In the genomic region with DNA sequence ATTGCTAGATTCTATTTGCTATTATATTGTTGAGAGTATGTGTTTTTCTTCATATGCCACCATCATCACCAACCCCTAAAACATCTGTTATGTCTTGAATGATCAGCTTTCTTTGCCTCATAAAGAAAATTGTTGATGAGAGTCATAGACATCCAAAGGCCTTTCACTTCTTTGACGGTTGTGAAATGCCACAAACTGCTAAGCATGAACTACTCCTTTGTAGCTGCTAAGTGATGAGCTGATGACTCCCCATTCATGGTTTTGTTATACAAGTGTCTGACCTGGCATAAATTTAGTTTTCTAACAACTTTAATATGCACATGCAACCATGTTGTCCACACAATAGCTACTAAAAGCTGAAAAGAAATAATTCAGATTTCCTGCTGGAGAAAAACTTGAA, we compare ENCODE assay signal across 8 cellular contexts. TPM values are rescaled to one million over a fixed set of nuclear protein-coding genes. Genes with fewer than 3 reads are reported as not detected.
DNase-seq lines count a peak whose midpoint lies in the region; ATAC-seq, FAIRE-seq and TF ChIP-seq lines count a peak whose summit lies in the region.

No MANE protein-coding gene starts in this region.

- TF ChIP-seq RAD21 in IMR-90 (IDR thresholded peaks at IDR 0.05; ENCODE audit: low read length) = no peak
- TF ChIP-seq RAD21 in K562 (CRISPR knock-in tag; conservative IDR thresholded peaks at IDR 0.05 in 1 of 2, IDR thresholded peaks at IDR 0.05 in 1 of 2) = no peak

- H4K20me1 ChIP-seq in IMR-90 (ENCODE audit: insufficient read depth, low read length) (no peaks in the 10 kb centered on the region), K562 (replicated peaks; ENCODE audit: control insufficient read depth, insufficient read depth, low read length) (no peaks in the 10 kb centered on the region)

- no peak overlapping the region for H4K5ac ChIP-seq in IMR-90 (ENCODE audit: low read depth, low read length)

- no peak overlapping the region for H2AK5ac ChIP-seq in IMR-90 (ENCODE audit: low read depth, low read length)

- ATAC-seq in IMR-90 (ENCODE audit: low read depth) = no peak
- ATAC-seq in K562 = no peak
- no peak for ATAC-seq in naive thymus-derived CD8-positive, alpha-beta T cell

- H4K91ac ChIP-seq in IMR-90 (ENCODE audit: insufficient read depth, low read depth, low read length) = no peak overlapping the region

- POLR2A ChIA-PET in IMR-90 (lab: Charles Lee; ENCODE audit: unreplicated experiment) = interaction anchor here (0.7 kb wide), 1 partner anchor 705 kb away, joined by 3 read pairs; no protein-coding TSS in a partner anchor
- POLR2A ChIA-PET in K562 (lab: Yijun Ruan, JAX) = interaction anchor here (0.7 to 2.6 kb wide), 10 partner anchors 8 to 55 kb away, joined by 3 to 11 read pairs (median 6); a partner anchor contains a TSS
- POLR2A ChIA-PET in naive thymus-derived CD8-positive, alpha-beta T cell (lab: Charles Lee) = interaction anchor here (0.8 to 1.9 kb wide), 4 partner anchors 10 to 1184 kb away, joined by 3 to 6 read pairs (median 3); no protein-coding TSS in a partner anchor

- H3K27me3 ChIP-seq in IMR-90 (ENCODE audit: control insufficient read depth, insufficient read depth, low read length) (peaks cover 2% of the 10 kb centered on the region), K562 (ENCODE audit: control insufficient read depth in 2 of 2, insufficient read depth in 2 of 2, low read length in 2 of 2) (no peaks in the 10 kb centered on the region)

- H3K9me3 ChIP-seq in IMR-90 (ENCODE audit: control insufficient read depth, insufficient read depth, low read length) (no peaks in the 10 kb centered on the region), K562 (replicated peaks; ENCODE audit: control insufficient read depth, insufficient read depth, low read depth, low read length) (no peaks in the 10 kb centered on the region)

- H2BK5ac ChIP-seq in IMR-90 (ENCODE audit: low read depth, low read length, poor library complexity, severe bottlenecking) = no peak overlapping the region

- no peaks in the 10 kb centered on the region for H3K4me1 ChIP-seq in IMR-90 (ENCODE audit: control insufficient read depth, insufficient read depth, low read length)
- peaks cover 0 to 13% of the 10 kb centered on the region in 2 experiments; a peak in 3 of 5 replicates for H3K4me1 ChIP-seq in K562 (replicated peaks in 1 of 2; ENCODE audit: control insufficient read depth in 2 of 2, insufficient read depth in 2 of 2, low read length in 2 of 2)

- no peak overlapping the region for H3K56ac ChIP-seq in IMR-90 (ENCODE audit: extremely low read depth, insufficient read depth, low read length)

- H3K36me3 Mint-ChIP-seq in naive thymus-derived CD8-positive, alpha-beta T cell = peaks cover 0 to 21% (median 0%) of the 10 kb centered on the region in 3 donors

- H3K9me1 ChIP-seq in IMR-90 (ENCODE audit: insufficient read depth, low read length) (no peaks in the 10 kb centered on the region; the same call in 1 of the 2 replicates), K562 (ENCODE audit: control insufficient read depth, insufficient read depth, low read length) (no peaks in the 10 kb centered on the region)

- in situ Hi-C loops in IMR-90 (cut with MboI; ENCODE audit: low sequenced_read_pairs) = no loop called here
- in situ Hi-C loops in K562 (cut with MboI) = loop anchor here (25.0 kb wide), 1 partner anchor 1184 kb away; a partner anchor contains a TSS
- in situ Hi-C loops in GM13977 (cut with MboI; ENCODE audit: low pct_unique_long_range_greater_than_20kb, low sequenced_read_pairs, unreplicated experiment) = no loop called here

- H3K36me3 ChIP-seq in IMR-90 (ENCODE audit: control insufficient read depth, insufficient read depth, low read length) = peaks cover 4% of the 10 kb centered on the region
- peaks cover 28% of the 10 kb centered on the region for H3K36me3 ChIP-seq in K562 (ENCODE audit: control insufficient read depth, insufficient read depth, low read length)

- H3K14ac ChIP-seq in IMR-90 (replicated peaks; ENCODE audit: low read depth, low read length) = no peak overlapping the region

- H3K4me2 ChIP-seq in IMR-90 (ENCODE audit: low read depth, low read length) = no peak overlapping the region
- peak overlapping the region; percentile 73 for H3K4me2 ChIP-seq in K562 (ENCODE audit: insufficient read depth, low read length)

- H4K8ac ChIP-seq in IMR-90 (ENCODE audit: low read depth in 2 of 2, low read length in 2 of 2) = peak overlapping the region in 1 of 2 experiments; percentile 36; a peak in 2 of 4 replicates

- peaks cover 6 to 19% of the 10 kb centered on the region in 2 experiments; a peak in 3 of 4 replicates for H3K79me1 ChIP-seq in IMR-90 (ENCODE audit: low read depth in 1 of 2, low read length in 2 of 2)

- WGBS in IMR-90 (ENCODE audit: extremely low coverage in 2 of 2, insufficient read length in 1 of 2), 2 experiments = 20% methylated on average over 1 of the region's 1 CpG; no CpG with 5 or more reads in 1 of the 2 experiments
- 0% methylated on average over 1 of the region's 1 CpG for WGBS in K562 (ENCODE audit: insufficient coverage, low coverage, missing lambda C conversion rate)

- H2AFZ ChIP-seq in IMR-90 (replicated peaks; ENCODE audit: low read length, poor library complexity) = no peak overlapping the region
- H2AFZ ChIP-seq in K562 (ENCODE audit: low read depth, low read length) = peak overlapping the region; percentile 98

- DNase-seq in IMR-90 (no peak), K562 (ENCODE audit: extremely low read depth in 1 of 4, low spot score in 3 of 4) (no peak), caudate nucleus (lab: John Stamatoyannopoulos, UW) (no peak), GM13977 (ENCODE audit: low spot score) (no peak), NCI-H2081 treated with DMSO at 0.1 percent for 48 hours (lab: John Stamatoyannopoulos, UW) (no peak)
- DNase-seq in naive thymus-derived CD8-positive, alpha-beta T cell = peak in 1 of 10 donors; percentile 3
- no peak for DNase-seq in effector CD4-positive, alpha-beta T cell

- H3K27ac ChIP-seq in 22Rv1 (peak overlapping the region; percentile 86; the same call in 1 of the 2 replicates), IMR-90 (ENCODE audit: insufficient read depth, low read length) (no peak overlapping the region), K562 (ENCODE audit: extremely low read depth, low read depth, low read length) (no peak overlapping the region), caudate nucleus (ENCODE audit: low read depth, low read length) (no peak overlapping the region)

- dilution Hi-C loops in IMR-90 (cut with HindIII; ENCODE audit: low sequenced_read_pairs, unreplicated experiment) = no loop called here

- TF ChIP-seq CTCF in 22Rv1 (IDR thresholded peaks at IDR 0.05) = no peak
- TF ChIP-seq CTCF in IMR-90 (conservative IDR thresholded peaks at IDR 0.05; ENCODE audit: low read depth, low read length) = no peak
- no peak for TF ChIP-seq CTCF in K562 (IDR thresholded peaks at IDR 0.05 in 2 of 3, conservative IDR thresholded peaks at IDR 0.05 in 1 of 3; ENCODE audit: insufficient read depth in 2 of 3, low read depth in 1 of 3, low read length in 3 of 3)
- no peak for TF ChIP-seq CTCF in GM13977 (IDR thresholded peaks at IDR 0.05; ENCODE audit: extremely low read depth, insufficient read depth, missing control alignments)

- no peak overlapping the region for H2BK15ac ChIP-seq in IMR-90 (ENCODE audit: low read depth, low read length)

- H2AK9ac ChIP-seq in IMR-90 (replicated peaks; ENCODE audit: low read depth, low read length, poor library complexity) = no peak overlapping the region

- H3K4me3 Mint-ChIP-seq in naive thymus-derived CD8-positive, alpha-beta T cell = peak overlapping the region; percentile 95 to 99 (median 98)

- no peak for TF ChIP-seq EP300 in K562 (IDR thresholded peaks at IDR 0.05; ENCODE audit: low read length)

- no peak for FAIRE-seq in K562 (lab: Jason Lieb, UNC)

- H3K27me3 Mint-ChIP-seq in naive thymus-derived CD8-positive, alpha-beta T cell = no peaks in the 10 kb centered on the region

- peak overlapping the region; percentile 18 to 97 (median 96) for H3K27ac Mint-ChIP-seq in naive thymus-derived CD8-positive, alpha-beta T cell

- no peak overlapping the region for H2BK20ac ChIP-seq in IMR-90 (ENCODE audit: low read depth, low read length)

- H3K9me3 Mint-ChIP-seq in naive thymus-derived CD8-positive, alpha-beta T cell = no peaks in the 10 kb centered on the region

- H2BK120ac ChIP-seq in IMR-90 (ENCODE audit: low read depth, low read length) = no peak overlapping the region

- H3K9ac ChIP-seq in IMR-90 (ENCODE audit: low read depth, low read length) (no peak overlapping the region), K562 (ENCODE audit: insufficient read depth in 1 of 2, low read depth in 2 of 2, low read length in 2 of 2) (peak overlapping the region in 1 of 2 experiments; percentile 48; a peak in 1 of 4 replicates)

- no peak overlapping the region for H3K4ac ChIP-seq in IMR-90 (ENCODE audit: low read depth, low read length)

- peaks cover 5 to 46% (median 38%) of the 10 kb centered on the region in 4 donors for H3K4me1 Mint-ChIP-seq in naive thymus-derived CD8-positive, alpha-beta T cell

- peak overlapping the region; percentile 23; the same call in 1 of the 2 replicates for H3K23ac ChIP-seq in IMR-90 (ENCODE audit: low read depth, low read length)

- CTCF ChIA-PET in IMR-90 (lab: Yijun Ruan, JAX) = interaction anchor here (0.5 to 2.8 kb wide), 14 partner anchors 8 to 1986 kb away, joined by 3 to 23 read pairs (median 6); a partner anchor contains a TSS
- CTCF ChIA-PET in K562 (lab: Yijun Ruan, JAX; ENCODE audit: low intra/inter-chr PET ratio) = interaction anchor here (1.1 to 1.8 kb wide), 2 partner anchors 109 to 743 kb away, joined by 5 read pairs; no protein-coding TSS in a partner anchor

- TF ChIP-seq POLR2A in IMR-90 (IDR thresholded peaks at IDR 0.05; ENCODE audit: low read depth, low read length) (no peak), K562 (conservative IDR thresholded peaks at IDR 0.05) (no peak)

- peaks cover 27% of the 10 kb centered on the region for H3K79me2 ChIP-seq in K562 (ENCODE audit: control insufficient read depth, insufficient read depth, low read length)

- H3K4me3 ChIP-seq in IMR-90 (ENCODE audit: insufficient read depth, low read depth, low read length) = no peak overlapping the region
- peak overlapping the region; percentile 73; the same call in 1 of the 2 replicates for H3K4me3 ChIP-seq in K562

- H3K18ac ChIP-seq in IMR-90 (ENCODE audit: low read depth, low read length) = no peak overlapping the region

- no TSS peak for BruUV-seq in IMR-90 (replicated peaks; lab: Mats Ljungman, UMichigan)
- BruUV-seq in K562 (replicated peaks; lab: Mats Ljungman, UMichigan) = no TSS peak

- intact Hi-C loops in IMR-90 (cut with micrococcal nuclease) (loop anchor here (1.0 kb wide), 1 partner anchor 109 kb away; no protein-coding TSS in a partner anchor), K562 (cut with micrococcal nuclease) (loop anchor here (1.0 kb wide), 1 partner anchor 109 kb away; no protein-coding TSS in a partner anchor)

RNA-seq across cellular contexts. Expression of a gene that starts 0.7 kb away (rescaled TPM):
- total RNA-seq in IMR-90 (2012; rRNA removed) = 38.3 and 40.7 TPM in 2 replicates
- polyA plus RNA-seq in IMR-90 (2012; rRNA removed) = 13.0 and 16.0 TPM in 2 replicates
- polyA plus RNA-seq in IMR-90 (2012; cell fraction: cytosol; rRNA removed) = 2.7 and 3.1 TPM in 2 replicates
- 9.6 and 68.2 TPM in 2 replicates for polyA plus RNA-seq in IMR-90 (2012; cell fraction: nucleus; rRNA removed; ENCODE audit: low replicate concordance)
- 76.0 and 208 TPM in 2 replicates for total RNA-seq in K562 (2011; cell fraction: chromatin; rRNA removed; ENCODE audit: low replicate concordance)
- 27.5 and 37.9 TPM in 2 replicates for total RNA-seq in K562 (2011; cell fraction: nucleolus; rRNA removed)
- total RNA-seq in K562 (2011; cell fraction: nucleoplasm; rRNA removed) = 64.8 and 77.9 TPM in 2 replicates
- 19.7 and 20.5 TPM in 2 replicates for total RNA-seq in K562 (2014; rRNA removed)
- total RNA-seq in K562 (2014; rRNA removed; fragmentation: Illumina TruSeq; extraction: Trizol) = 37.1 and 38.5 TPM in 2 replicates
- 34.6 and 40.3 TPM in 2 replicates for total RNA-seq in K562 (2015; rRNA removed; fragmentation: Illumina TruSeq; extraction: Trizol)
- total RNA-seq in K562 (2021) = 27.1 and 27.2 TPM in 2 replicates
- polyA plus RNA-seq in K562 (2011; rRNA removed) = 61.2 and 66.2 TPM in 2 replicates
- 15.9 and 32.1 TPM in 2 replicates for polyA plus RNA-seq in K562 (2011; cell fraction: cytosol; rRNA removed)
- 111 and 216 TPM in 2 replicates for polyA plus RNA-seq in K562 (2011; cell fraction: nucleus; rRNA removed)
- polyA plus RNA-seq in K562 (2012) = 12.4 and 12.6 TPM in 2 replicates
- 24.0 and 28.6 TPM in 2 replicates for polyA plus RNA-seq in K562 (2014; fragmentation: Illumina TruSeq; extraction: Trizol)
- polyA plus RNA-seq in K562 (2014; fragmentation: Nextera tagmentation; extraction: Ambion mirVana) = 10 to 100 TPM; 13.7 to 20.0 TPM
- polyA plus RNA-seq in K562 (2014; rRNA removed) = 22.8 and 25.2 TPM in 2 replicates
- 83.5 and 98.6 TPM in 2 replicates for polyA minus RNA-seq in K562 (2011; rRNA and poly(A)+ RNA removed)
- polyA minus RNA-seq in K562 (2011; cell fraction: cytosol; rRNA and poly(A)+ RNA removed) = 21.8 and 27.6 TPM in 2 replicates
- polyA minus RNA-seq in K562 (2011; cell fraction: nucleus; rRNA and poly(A)+ RNA removed) = 58.7 and 124 TPM in 2 replicates
- total RNA-seq in naive thymus-derived CD8-positive, alpha-beta T cell = 10 to 100 TPM; 53.0 to 56.2 TPM
- 10 to 100 TPM in 2 of 3 donors, 1 to 10 TPM in 1; 8.6 to 13.4 (median 10.4) TPM for polyA plus RNA-seq in naive thymus-derived CD8-positive, alpha-beta T cell

RNA-seq across cellular contexts. Expression of a gene that starts 8.4 kb away (rescaled TPM):
- under 0.01 TPM in 1 of 2 replicates, not detected in the other for total RNA-seq in IMR-90 (2012; rRNA removed)
- 0.05 TPM in 1 of 2 replicates, not detected in the other for polyA plus RNA-seq in IMR-90 (2012; rRNA removed)
- polyA plus RNA-seq in IMR-90 (2012; cell fraction: cytosol; rRNA removed) = 0.01 TPM in 1 of 2 replicates, not detected in the other
- polyA plus RNA-seq in IMR-90 (2012; cell fraction: nucleus; rRNA removed; ENCODE audit: low replicate concordance) = 0.11 TPM in 1 of 2 replicates, not detected in the other
- total RNA-seq in K562 (2011; cell fraction: chromatin; rRNA removed; ENCODE audit: low replicate concordance) = 51.5 and 84.3 TPM in 2 replicates
- 30.4 and 31.7 TPM in 2 replicates for total RNA-seq in K562 (2011; cell fraction: nucleolus; rRNA removed)
- total RNA-seq in K562 (2011; cell fraction: nucleoplasm; rRNA removed) = 43.2 and 48.7 TPM in 2 replicates
- 14.0 and 18.5 TPM in 2 replicates for total RNA-seq in K562 (2014; rRNA removed)
- total RNA-seq in K562 (2014; rRNA removed; fragmentation: Illumina TruSeq; extraction: Trizol) = 27.1 and 27.9 TPM in 2 replicates
- 20.7 and 23.0 TPM in 2 replicates for total RNA-seq in K562 (2015; rRNA removed; fragmentation: Illumina TruSeq; extraction: Trizol)
- total RNA-seq in K562 (2021) = 17.7 and 22.3 TPM in 2 replicates
- polyA plus RNA-seq in K562 (2011; rRNA removed) = 21.6 and 32.8 TPM in 2 replicates
- polyA plus RNA-seq in K562 (2011; cell fraction: cytosol; rRNA removed) = 7.3 and 11.4 TPM in 2 replicates
- polyA plus RNA-seq in K562 (2011; cell fraction: nucleus; rRNA removed) = 26.8 and 29.1 TPM in 2 replicates
- 14.6 and 15.7 TPM in 2 replicates for polyA plus RNA-seq in K562 (2012)
- polyA plus RNA-seq in K562 (2014; fragmentation: Illumina TruSeq; extraction: Trizol) = 18.1 and 21.6 TPM in 2 replicates
- polyA plus RNA-seq in K562 (2014; fragmentation: Nextera tagmentation; extraction: Ambion mirVana) = 10 to 100 TPM; 15.1 to 23.5 TPM
- polyA plus RNA-seq in K562 (2014; rRNA removed) = 17.4 and 17.8 TPM in 2 replicates
- 36.6 and 42.0 TPM in 2 replicates for polyA minus RNA-seq in K562 (2011; rRNA and poly(A)+ RNA removed)
- polyA minus RNA-seq in K562 (2011; cell fraction: cytosol; rRNA and poly(A)+ RNA removed) = 4.6 and 9.1 TPM in 2 replicates
- 22.2 and 36.7 TPM in 2 replicates for polyA minus RNA-seq in K562 (2011; cell fraction: nucleus; rRNA and poly(A)+ RNA removed)
- under 1 TPM; 0.25 to 0.44 TPM for total RNA-seq in naive thymus-derived CD8-positive, alpha-beta T cell
- polyA plus RNA-seq in naive thymus-derived CD8-positive, alpha-beta T cell = under 1 TPM in 2 of 3 donors, not detected in 1; 0.11 to 0.16 TPM

RNA-seq across cellular contexts. Expression of a gene that starts 55.7 kb away (rescaled TPM):
- total RNA-seq in IMR-90 (2012; rRNA removed) = not detected in 2 replicates
- polyA plus RNA-seq in IMR-90 (2012; rRNA removed) = not detected in 2 replicates
- polyA plus RNA-seq in IMR-90 (2012; cell fraction: cytosol; rRNA removed) = not detected in 2 replicates
- not detected in 2 replicates for polyA plus RNA-seq in IMR-90 (2012; cell fraction: nucleus; rRNA removed; ENCODE audit: low replicate concordance)
- not detected in 2 replicates for total RNA-seq in K562 (2011; cell fraction: chromatin; rRNA removed; ENCODE audit: low replicate concordance)
- total RNA-seq in K562 (2011; cell fraction: nucleolus; rRNA removed) = not detected in 2 replicates
- total RNA-seq in K562 (2011; cell fraction: nucleoplasm; rRNA removed) = not detected in 2 replicates
- 0.09 TPM in 1 of 2 replicates, not detected in the other for total RNA-seq in K562 (2014; rRNA removed)
- total RNA-seq in K562 (2014; rRNA removed; fragmentation: Illumina TruSeq; extraction: Trizol) = 0.07 TPM in 1 of 2 replicates, not detected in the other
- not detected in 2 replicates for total RNA-seq in K562 (2015; rRNA removed; fragmentation: Illumina TruSeq; extraction: Trizol)
- total RNA-seq in K562 (2021) = 0.11 and 0.20 TPM in 2 replicates
- polyA plus RNA-seq in K562 (2011; rRNA removed) = 0.05 and 0.20 TPM in 2 replicates
- polyA plus RNA-seq in K562 (2011; cell fraction: cytosol; rRNA removed) = not detected in 2 replicates
- polyA plus RNA-seq in K562 (2011; cell fraction: nucleus; rRNA removed) = not detected in 2 replicates
- polyA plus RNA-seq in K562 (2012) = 0.05 and 0.08 TPM in 2 replicates
- polyA plus RNA-seq in K562 (2014; fragmentation: Illumina TruSeq; extraction: Trizol) = not detected in 2 replicates
- under 1 TPM in 1 of 2 experiments, not detected in 1; 0.03 TPM for polyA plus RNA-seq in K562 (2014; fragmentation: Nextera tagmentation; extraction: Ambion mirVana)
- polyA plus RNA-seq in K562 (2014; rRNA removed) = 0.07 TPM in 1 of 2 replicates, not detected in the other
- 0.21 and 0.35 TPM in 2 replicates for polyA minus RNA-seq in K562 (2011; rRNA and poly(A)+ RNA removed)
- not detected in 2 replicates for polyA minus RNA-seq in K562 (2011; cell fraction: cytosol; rRNA and poly(A)+ RNA removed)
- not detected in 2 replicates for polyA minus RNA-seq in K562 (2011; cell fraction: nucleus; rRNA and poly(A)+ RNA removed)
- total RNA-seq in naive thymus-derived CD8-positive, alpha-beta T cell = not detected
- polyA plus RNA-seq in naive thymus-derived CD8-positive, alpha-beta T cell = not detected

Comparison
In these comparisons a context has a peak if more than half of its experiments do, and no peak if none do; other contexts are left out.
1. RNA of a gene that starts 8.4 kb away (total RNA-seq): 14.0 to 84.3 TPM in K562; 0.25 to 0.44 TPM in naive thymus-derived CD8-positive, alpha-beta T cell and under 0.01 TPM in IMR-90; every median in the first group is over 10 times any median in the second.